In genomic region chr14:103056322-103057027, GRCh38 we compare ENCODE assay signal across 8 cellular contexts. TPM values are rescaled to one million over a fixed set of nuclear protein-coding genes. Genes with fewer than 3 reads are reported as not detected.
DNase-seq lines count a peak whose midpoint lies in the region; ATAC-seq and TF ChIP-seq lines count a peak whose summit lies in the region.

No MANE protein-coding gene starts in this region.

- no peak for ATAC-seq in stimulated activated effector memory CD8-positive, alpha-beta T cell treated with anti-CD3 and anti-CD28 coated beads, Interleukin-12 subunit alpha, Interleukin-12 subunit beta, amount 100 ng/mL, for 72 hours
- no peak for ATAC-seq in HG02938 (IDR thresholded peaks at IDR 0.05; ENCODE audit: unreplicated experiment)

- H3K27me3 Mint-ChIP-seq in activated CD4-positive, alpha-beta T cell treated with anti-CD3 and anti-CD28 coated beads, Interleukin-2, amount 10 ng/mL, durations not matched to agents 7 days and 5 days = peaks cover 43% of the 10 kb centered on the region
- H3K27me3 Mint-ChIP-seq in brain (peaks cover 10% of the 10 kb centered on the region), immature natural killer cell (ENCODE audit: low read depth in 3 of 3) (peaks cover 18 to 37% (median 23%) of the 10 kb centered on the region in 3 donors)

- H3K27ac Mint-ChIP-seq in activated CD4-positive, alpha-beta T cell treated with anti-CD3 and anti-CD28 coated beads, Interleukin-2, amount 10 ng/mL, durations not matched to agents 7 days and 5 days = no peak overlapping the region
- H3K27ac Mint-ChIP-seq in brain (peak overlapping the region; percentile 87 to 96 (median 89)), immature natural killer cell (no peak overlapping the region)
- H3K27ac Mint-ChIP-seq in stimulated activated effector memory CD8-positive, alpha-beta T cell treated with anti-CD3 and anti-CD28 coated beads, Interleukin-12 subunit alpha, Interleukin-12 subunit beta, amount 100 ng/mL, for 72 hours = no peak overlapping the region

- H3K36me3 Mint-ChIP-seq in activated CD4-positive, alpha-beta T cell treated with anti-CD3 and anti-CD28 coated beads, Interleukin-2, amount 10 ng/mL, durations not matched to agents 7 days and 5 days (ENCODE audit: low read depth) = no peaks in the 10 kb centered on the region
- H3K36me3 Mint-ChIP-seq in brain (no peaks in the 10 kb centered on the region), immature natural killer cell (no peaks in the 10 kb centered on the region)
- H3K36me3 Mint-ChIP-seq in stimulated activated effector memory CD8-positive, alpha-beta T cell treated with anti-CD3 and anti-CD28 coated beads, Interleukin-12 subunit alpha, Interleukin-12 subunit beta, amount 100 ng/mL, for 72 hours = no peaks in the 10 kb centered on the region

- CTCF ChIA-PET in activated CD4-positive, alpha-beta T cell treated with anti-CD3 and anti-CD28 coated beads, Interleukin-2, amount 10 ng/mL, durations not matched to agents 7 days and 5 days (lab: Charles Lee) = no interaction called here

- TF ChIP-seq CTCF in brain (conservative IDR thresholded peaks at IDR 0.05) (no peak), GM13977 (IDR thresholded peaks at IDR 0.05; ENCODE audit: extremely low read depth, insufficient read depth, missing control alignments) (no peak)

- POLR2A ChIA-PET in activated CD4-positive, alpha-beta T cell treated with anti-CD3 and anti-CD28 coated beads, Interleukin-2, amount 10 ng/mL, durations not matched to agents 7 days and 5 days (lab: Charles Lee) = interaction anchor here (0.6 kb wide), 1 partner anchor 316 kb away, joined by 4 read pairs; no protein-coding TSS in a partner anchor

- in situ Hi-C loops in GM13977 (cut with MboI; ENCODE audit: low pct_unique_long_range_greater_than_20kb, low sequenced_read_pairs, unreplicated experiment) = no loop called here

- peak overlapping the region; percentile 53 for H3K4me3 Mint-ChIP-seq in activated CD4-positive, alpha-beta T cell treated with anti-CD3 and anti-CD28 coated beads, Interleukin-2, amount 10 ng/mL, durations not matched to agents 7 days and 5 days
- H3K4me3 Mint-ChIP-seq in brain (peak overlapping the region; percentile 91 to 97 (median 92)), immature natural killer cell (peak overlapping the region; percentile 57 to 75 (median 71))
- peak overlapping the region; percentile 62 for H3K4me3 Mint-ChIP-seq in stimulated activated effector memory CD8-positive, alpha-beta T cell treated with anti-CD3 and anti-CD28 coated beads, Interleukin-12 subunit alpha, Interleukin-12 subunit beta, amount 100 ng/mL, for 72 hours

- H3K4me1 Mint-ChIP-seq in activated CD4-positive, alpha-beta T cell treated with anti-CD3 and anti-CD28 coated beads, Interleukin-2, amount 10 ng/mL, durations not matched to agents 7 days and 5 days = no peaks in the 10 kb centered on the region
- H3K4me1 Mint-ChIP-seq in brain (peaks cover 52% of the 10 kb centered on the region), immature natural killer cell (peaks cover 0 to 6% of the 10 kb centered on the region in 2 donors)
- no peaks in the 10 kb centered on the region for H3K4me1 Mint-ChIP-seq in stimulated activated effector memory CD8-positive, alpha-beta T cell treated with anti-CD3 and anti-CD28 coated beads, Interleukin-12 subunit alpha, Interleukin-12 subunit beta, amount 100 ng/mL, for 72 hours

- DNase-seq in activated CD4-positive, alpha-beta T cell treated with anti-CD3 and anti-CD28 coated beads, Interleukin-2, amount 10 ng/mL, durations not matched to agents 7 days and 5 days = no peak
- no peak for DNase-seq in activated CD4-positive, alpha-beta T cell treated with anti-CD3 and anti-CD28 coated beads for 1 hour
- DNase-seq in NCI-H1694 treated with DMSO at 0.1 percent for 48 hours (lab: John Stamatoyannopoulos, UW) (peak; percentile 38), immature natural killer cell (no peak), GM13977 (ENCODE audit: low spot score) (no peak)
- DNase-seq in stimulated activated effector memory CD8-positive, alpha-beta T cell treated with anti-CD3 and anti-CD28 coated beads, Interleukin-12 subunit alpha, Interleukin-12 subunit beta, amount 100 ng/mL, for 72 hours (ENCODE audit: low spot score in 2 of 2) = no peak

- no peaks in the 10 kb centered on the region for H3K9me3 Mint-ChIP-seq in activated CD4-positive, alpha-beta T cell treated with anti-CD3 and anti-CD28 coated beads, Interleukin-2, amount 10 ng/mL, durations not matched to agents 7 days and 5 days
- H3K9me3 Mint-ChIP-seq in brain (peaks cover 0 to 3% (median 0%) of the 10 kb centered on the region in 5 experiments), immature natural killer cell (no peaks in the 10 kb centered on the region)
- H3K9me3 Mint-ChIP-seq in stimulated activated effector memory CD8-positive, alpha-beta T cell treated with anti-CD3 and anti-CD28 coated beads, Interleukin-12 subunit alpha, Interleukin-12 subunit beta, amount 100 ng/mL, for 72 hours = no peaks in the 10 kb centered on the region

RNA-seq across cellular contexts. Expression of gene CDC42BPB, which starts 0.9 kb away (rescaled TPM):
- 1 to 10 TPM in 1 of 2 experiments, under 1 TPM in 1; 0.81 to 1.1 TPM for total RNA-seq in activated CD4-positive, alpha-beta T cell treated with anti-CD3 and anti-CD28 coated beads, Interleukin-2, amount 10 ng/mL, durations not matched to agents 7 days and 5 days
- polyA plus RNA-seq in brain (ENCODE audit: insufficient read depth, low read depth, low replicate concordance) = 82.7 TPM
- polyA plus RNA-seq in immature natural killer cell = not detected

RNA-seq across cellular contexts. Expression of gene LBHD2, which starts 27.5 kb away (rescaled TPM):
- not detected for total RNA-seq in activated CD4-positive, alpha-beta T cell treated with anti-CD3 and anti-CD28 coated beads, Interleukin-2, amount 10 ng/mL, durations not matched to agents 7 days and 5 days
- polyA plus RNA-seq in brain (ENCODE audit: insufficient read depth, low read depth, low replicate concordance) (not detected), immature natural killer cell (not detected)

RNA-seq across cellular contexts. Expression of gene EXOC3L4, which starts 38.0 kb away (rescaled TPM):
- total RNA-seq in activated CD4-positive, alpha-beta T cell treated with anti-CD3 and anti-CD28 coated beads, Interleukin-2, amount 10 ng/mL, durations not matched to agents 7 days and 5 days = not detected
- not detected for polyA plus RNA-seq in brain (ENCODE audit: insufficient read depth, low read depth, low replicate concordance)
- not detected for polyA plus RNA-seq in immature natural killer cell

Comparison
In these comparisons a context has a peak if more than half of its experiments do, and no peak if none do; other contexts are left out.
1. H3K27ac Mint-ChIP-seq: peak in brain (5 of 5); none in activated CD4-positive, alpha-beta T cell treated with anti-CD3 and anti-CD28 coated beads, Interleukin-2, amount 10 ng/mL, durations not matched to agents 7 days and 5 days (single experiment), immature natural killer cell (0 of 6) and stimulated activated effector memory CD8-positive, alpha-beta T cell treated with anti-CD3 and anti-CD28 coated beads, Interleukin-12 subunit alpha, Interleukin-12 subunit beta, amount 100 ng/mL, for 72 hours (single experiment).
2. RNA of gene CDC42BPB, which starts 0.9 kb away (polyA plus RNA-seq): 82.7 TPM in brain (single experiment); not detected in immature natural killer cell; every median in the first group is over 10 times any median in the second.
3. Peak in every context shown above with its lines, with median percentiles within 50 percentile points of each other: H3K4me3 Mint-ChIP-seq.